In the genomic region with DNA sequence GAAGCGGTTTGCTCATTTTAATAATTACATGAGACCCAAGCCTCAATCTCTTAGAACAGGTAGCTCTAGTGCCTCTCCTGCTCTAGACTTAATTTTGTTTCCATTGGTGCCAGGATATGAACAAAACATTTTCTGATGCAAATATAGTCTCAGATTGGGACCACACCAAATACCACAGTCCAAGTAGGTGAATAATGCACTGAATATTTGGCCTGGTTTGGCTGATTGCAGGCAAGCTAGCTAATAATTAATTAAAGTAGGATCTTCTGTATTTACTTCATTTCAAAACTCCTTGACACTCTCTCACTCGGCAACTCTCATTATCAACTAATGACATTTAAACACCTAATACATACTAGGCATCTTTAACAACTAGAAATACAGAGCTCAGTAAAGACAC, we compare ENCODE assay signal across 14 cellular contexts.
"Had no signal": no experiment of that assay in that cellular context is flagged by ENCODE, and none has a peak within 500 bp of the region (broad histone marks: within the 10 kb centered on the region; RNA-seq: fewer than 3 reads in every experiment).

No MANE protein-coding gene starts in this region.

- H3K27me3 ChIP-seq: heart left ventricle had no signal

- H3K27ac ChIP-seq: foreskin keratinocyte, parathyroid adenoma had no signal

- H3K9me3 ChIP-seq: heart left ventricle, lower lobe of right lung had no signal

- H3K4me1 ChIP-seq: foreskin keratinocyte, lower lobe of right lung, parathyroid adenoma had no signal

- H3K4me3 ChIP-seq: heart left ventricle, lower lobe of right lung had no signal

- H3K36me3 ChIP-seq: heart left ventricle, lower lobe of right lung had no signal

- DNase-seq: activated CD4-positive, alpha-beta T cell treated with anti-CD3 and anti-CD28 coated beads, Interleukin-2, amount 50 U/mL, for 48 hours; activated CD4-positive, CD25-positive, alpha-beta regulatory T cell treated with anti-CD3 and anti-CD28 coated beads, Interleukin-2, amount 50 U/mL, for 72 hours; activated CD8-positive, alpha-beta memory T cell treated with anti-CD3 and anti-CD28 coated beads, Interleukin-2, amount 10 ng/mL, durations not matched to agents 7 days and 5 days; activated effector memory CD4-positive, alpha-beta T cell treated with Interleukin-2 at 50 U/mL for 16 hours; activated T-cell treated with anti-CD3 and anti-CD28 coated beads, Interleukin-2, amount 50 U/mL, for 24 hours; endodermal cell; foreskin keratinocyte; heart left ventricle; lower lobe of right lung; naive thymus-derived CD4-positive, alpha-beta T cell; trophoblast cell had no signal

- ATAC-seq: activated CD8-positive, alpha-beta memory T cell treated with anti-CD3 and anti-CD28 coated beads, Interleukin-2, amount 10 ng/mL, durations not matched to agents 7 days and 5 days; activated naive CD4-positive, alpha-beta T cell treated with anti-CD3 and anti-CD28 coated beads, Interleukin-2, amount 50 U/mL, for 72 hours; foreskin keratinocyte; heart left ventricle; lower lobe of right lung; naive thymus-derived CD4-positive, alpha-beta T cell; stimulated activated memory B cell treated with anti-CD40 and anti-IgM and Interleukin-4, amounts not matched to agents 10 μg/mL and 1 μg/mL and 100 μg/mL, for 72 hours had no signal
